In genomic region chr16:19172098-19172780, GRCh38 we compare ENCODE assay signal across 25 cellular contexts. TPM values are rescaled to one million over a fixed set of nuclear protein-coding genes. Genes with fewer than 3 reads are reported as not detected.
"Had no signal": no experiment of that assay in that cellular context is flagged by ENCODE, and none has a peak within 500 bp of the region (broad histone marks: within the 10 kb centered on the region; RNA-seq: fewer than 3 reads in every experiment).

No MANE protein-coding gene starts in this region.

- DNase-seq: effector CD4-positive, alpha-beta T cell; gastrocnemius medialis; heart left ventricle; left cardiac atrium; left lung; mesenchymal stem cell; mucosa of descending colon; naive B cell; pancreas; sigmoid colon; stimulated activated CD4-positive, alpha-beta T cell treated with anti-CD3 and anti-CD28 coated beads, Interleukin-2, amount 100 ng/mL, for 24 hours; stimulated activated CD4-positive, alpha-beta T cell treated with anti-CD3 and anti-CD28 coated beads, Interleukin-4, amount 100 ng/mL, for 24 hours; stimulated activated naive CD8-positive, alpha-beta T cell treated with anti-CD3 and anti-CD28 coated beads, Interleukin-15, Interleukin-2, amounts not matched to agents 100 U/mL and 50 U/mL, for 24 hours; substantia nigra had no signal

- H3K36me3 Mint-ChIP-seq: natural killer cell treated with Interleukin-12 subunit alpha and Interleukin-12 subunit beta and Interleukin-15 and Interleukin-18, amount 100 ng/mL, for 72 hours had no signal

- H3K9me3 ChIP-seq: gastrocnemius medialis, heart left ventricle, left lung, mucosa of descending colon, neutrophil, pancreas, right atrium auricular region, sigmoid colon, thoracic aorta, tibial nerve, vagina had no signal

- H3K4me3 Mint-ChIP-seq: mesothelial cell of epicardium; natural killer cell treated with Interleukin-12 subunit alpha and Interleukin-12 subunit beta and Interleukin-15 and Interleukin-18, amount 100 ng/mL, for 72 hours; neural crest cell; stimulated activated memory B cell treated with anti-CD40 and anti-IgM and Interleukin-4, amounts not matched to agents 10 μg/mL and 1 μg/mL and 100 μg/mL, for 72 hours had no signal

- H3K27ac Mint-ChIP-seq: mesothelial cell of epicardium; natural killer cell treated with Interleukin-12 subunit alpha and Interleukin-12 subunit beta and Interleukin-15 and Interleukin-18, amount 100 ng/mL, for 72 hours; stimulated activated memory B cell treated with anti-CD40 and anti-IgM and Interleukin-4, amounts not matched to agents 10 μg/mL and 1 μg/mL and 100 μg/mL, for 72 hours had no signal

- H3K27ac ChIP-seq: coronary artery, gastrocnemius medialis, heart left ventricle, hepatocyte, left lung, neutrophil, pancreas, right atrium auricular region, sigmoid colon, thoracic aorta, tibial nerve, vagina had no signal

- ATAC-seq: gastrocnemius medialis; heart left ventricle; left cardiac atrium; left lung; mucosa of descending colon; natural killer cell treated with Interleukin-12 subunit alpha and Interleukin-12 subunit beta and Interleukin-15 and Interleukin-18, amount 100 ng/mL, for 72 hours; pancreas; stimulated activated memory B cell treated with anti-CD40 and anti-IgM and Interleukin-4, amounts not matched to agents 10 μg/mL and 1 μg/mL and 100 μg/mL, for 72 hours; stimulated activated naive CD8-positive, alpha-beta T cell treated with anti-CD3 and anti-CD28 coated beads, Interleukin-15, Interleukin-2, amounts not matched to agents 100 U/mL and 50 U/mL, for 24 hours had no signal

- H3K36me3 ChIP-seq: gastrocnemius medialis, heart left ventricle, left lung, neutrophil, pancreas, right atrium auricular region, sigmoid colon, thoracic aorta, tibial nerve, vagina had no signal

- H3K27me3 Mint-ChIP-seq: stimulated activated memory B cell treated with anti-CD40 and anti-IgM and Interleukin-4, amounts not matched to agents 10 μg/mL and 1 μg/mL and 100 μg/mL, for 72 hours had no signal

- H3K9me3 Mint-ChIP-seq: mesothelial cell of epicardium; natural killer cell treated with Interleukin-12 subunit alpha and Interleukin-12 subunit beta and Interleukin-15 and Interleukin-18, amount 100 ng/mL, for 72 hours; neural crest cell; stimulated activated memory B cell treated with anti-CD40 and anti-IgM and Interleukin-4, amounts not matched to agents 10 μg/mL and 1 μg/mL and 100 μg/mL, for 72 hours had no signal

- H3K4me3 ChIP-seq: coronary artery, gastrocnemius medialis, heart left ventricle, hepatocyte, left lung, mucosa of descending colon, pancreas, right atrium auricular region, sigmoid colon, thoracic aorta, tibial nerve, vagina had no signal

- H3K27me3 ChIP-seq: pancreas, right atrium auricular region, vagina had no signal

RNA-seq across cellular contexts. Expression of gene SYT17, which starts 4.2 kb away (rescaled TPM):
- total RNA-seq: natural killer cell treated with Interleukin-12 subunit alpha and Interleukin-12 subunit beta and Interleukin-15 and Interleukin-18, amount 100 ng/mL, for 72 hours had no signal
